Comparison of ENCODE assay signal across 25 cellular contexts in genomic region chr15:40545457-40545856, GRCh38. TPM values are rescaled to one million over a fixed set of nuclear protein-coding genes. Genes with fewer than 3 reads are reported as not detected.
DNase-seq lines count a peak whose midpoint lies in the region; ATAC-seq, FAIRE-seq and TF ChIP-seq lines count a peak whose summit lies in the region.
"Had no signal": no experiment of that assay in that cellular context is flagged by ENCODE, and none has a peak within 500 bp of the region (broad histone marks: within the 10 kb centered on the region; RNA-seq: fewer than 3 reads in every experiment).

No MANE protein-coding gene starts in this region.

- no peak overlapping the region for H3K27ac ChIP-seq in K562 (ENCODE audit: extremely low read depth, low read depth, low read length)
- no peak overlapping the region for H3K27ac ChIP-seq in pancreas
- H3K27ac ChIP-seq: 22Rv1, RWPE1, transverse colon had no signal

- no TSS peak for BruUV-seq in K562 (replicated peaks; lab: Mats Ljungman, UMichigan)

- H3K4me1 ChIP-seq in Loucy (ENCODE audit: insufficient read depth, low read length, poor library complexity, severe bottlenecking) (peaks cover 12% of the 10 kb centered on the region), K562 (replicated peaks in 1 of 2; ENCODE audit: control insufficient read depth in 2 of 2, insufficient read depth in 2 of 2, low read length in 2 of 2) (peaks cover 3 to 14% of the 10 kb centered on the region in 2 experiments; a peak in 3 of 5 replicates), pancreas (no peaks in the 10 kb centered on the region)

- peak overlapping the region; percentile 79 for H3K27ac Mint-ChIP-seq in stimulated activated naive B cell treated with anti-CD40 and anti-IgM and Interleukin-4, amounts not matched to agents 10 μg/mL and 1 μg/mL and 100 μg/mL, for 72 hours
- H3K27ac Mint-ChIP-seq in activated T-cell treated with anti-CD3 and anti-CD28 coated beads, Interleukin-2, amount 50 U/mL, for 24 hours = no peak overlapping the region
- H3K27ac Mint-ChIP-seq: mesothelial cell of epicardium, nephron had no signal

- no peaks in the 10 kb centered on the region for H4K20me1 ChIP-seq in Loucy (ENCODE audit: insufficient read depth, low read length, poor library complexity, severe bottlenecking)
- H4K20me1 ChIP-seq in K562 (replicated peaks; ENCODE audit: control insufficient read depth, insufficient read depth, low read length) = no peaks in the 10 kb centered on the region; the same call in 1 of the 2 replicates

- POLR2A ChIA-PET in K562 (lab: Yijun Ruan, JAX) = interaction anchor here (0.7 to 1.5 kb wide), 2 partner anchors 14 to 193 kb away, joined by 4 read pairs; no protein-coding TSS in a partner anchor

- no peak overlapping the region for H3K4me3 ChIP-seq in Loucy (ENCODE audit: low read length, poor library complexity, severe bottlenecking)
- H3K4me3 ChIP-seq in K562 = no peak overlapping the region
- H3K4me3 ChIP-seq in pancreas = no peak overlapping the region
- H3K4me3 ChIP-seq: transverse colon had no signal

- TF ChIP-seq EP300 in K562 (IDR thresholded peaks at IDR 0.05; ENCODE audit: low read length) = no peak

- peaks cover 3 to 5% of the 10 kb centered on the region in 2 donors for H3K9me3 Mint-ChIP-seq in stimulated activated naive B cell treated with anti-CD40 and anti-IgM and Interleukin-4, amounts not matched to agents 10 μg/mL and 1 μg/mL and 100 μg/mL, for 72 hours
- H3K9me3 Mint-ChIP-seq in activated T-cell treated with anti-CD3 and anti-CD28 coated beads, Interleukin-2, amount 50 U/mL, for 24 hours = no peaks in the 10 kb centered on the region
- H3K9me3 Mint-ChIP-seq: mesothelial cell of epicardium; nephron; stimulated activated naive CD8-positive, alpha-beta T cell treated with anti-CD3 and anti-CD28 coated beads, Interleukin-15, amount 100 ng/mL, for 72 hours had no signal

- CTCF ChIA-PET in K562 (lab: Yijun Ruan, JAX; ENCODE audit: low intra/inter-chr PET ratio) = no interaction called here

- H3K9me3 ChIP-seq in Loucy (ENCODE audit: insufficient read depth, low read depth, low read length) (no peaks in the 10 kb centered on the region), K562 (replicated peaks; ENCODE audit: control insufficient read depth, insufficient read depth, low read depth, low read length) (no peaks in the 10 kb centered on the region), pancreas (no peaks in the 10 kb centered on the region)
- H3K9me3 ChIP-seq: transverse colon had no signal

- H3F3A ChIP-seq in Loucy (ENCODE audit: low read depth) = no peaks in the 10 kb centered on the region

- no peaks in the 10 kb centered on the region for H3K27me3 ChIP-seq in Loucy (ENCODE audit: insufficient read depth, low read length, poor library complexity, severe bottlenecking)
- no peaks in the 10 kb centered on the region for H3K27me3 ChIP-seq in K562 (ENCODE audit: control insufficient read depth in 2 of 2, insufficient read depth in 2 of 2, low read length in 2 of 2)
- no peaks in the 10 kb centered on the region for H3K27me3 ChIP-seq in pancreas
- H3K27me3 ChIP-seq: transverse colon had no signal

- no peak overlapping the region for H3K4me2 ChIP-seq in Loucy (ENCODE audit: low read depth, low read length, poor library complexity, severe bottlenecking)
- no peak overlapping the region for H3K4me2 ChIP-seq in K562 (ENCODE audit: insufficient read depth, low read length)

- 8% methylated on average over 1 of the region's 1 CpG for WGBS in K562 (ENCODE audit: insufficient coverage, low coverage, missing lambda C conversion rate)
- 64 to 78% methylated on average over 1 of the region's 1 CpG for WGBS in pancreas, 2 donors

- H3K9me1 ChIP-seq in K562 (ENCODE audit: control insufficient read depth, insufficient read depth, low read length) = no peaks in the 10 kb centered on the region

- intact Hi-C loops in K562 (cut with micrococcal nuclease) = no loop called here
- intact Hi-C loops in pancreas (cut with DNase I) = no loop called here

- DNase-seq in DMS53 (lab: John Stamatoyannopoulos, UW) = peak; percentile 14
- no peak for DNase-seq in DMS53 treated with DMSO at 0.1 percent for 48 hours (lab: John Stamatoyannopoulos, UW; ENCODE audit: unreplicated experiment)
- DNase-seq in K562 (ENCODE audit: extremely low read depth in 1 of 4, low spot score in 3 of 4) = peak in 3 of 4 experiments; percentile 29 to 44 (median 31)
- no peak for DNase-seq in stimulated activated naive B cell treated with anti-CD40 and anti-IgM and Interleukin-4, amounts not matched to agents 10 μg/mL and 1 μg/mL and 100 μg/mL, for 72 hours
- no peak for DNase-seq in pancreas
- no peak for DNase-seq in NCI-H1694 treated with DMSO at 0.1 percent for 48 hours (lab: John Stamatoyannopoulos, UW)
- DNase-seq in activated T-cell treated with anti-CD3 and anti-CD28 coated beads, Interleukin-2, amount 50 U/mL, for 24 hours = no peak
- DNase-seq: activated CD4-positive, alpha-beta T cell treated with anti-CD3 and anti-CD28 coated beads, Interleukin-2, amount 50 U/mL, for 48 hours; activated naive CD4-positive, alpha-beta T cell treated with Interleukin-2 at 50 U/mL for 16 hours; central memory CD4-positive, alpha-beta T cell; GOT3; left colon; NCI-H146; NCI-H2227 treated with DMSO at 0.1 percent for 48 hours; NK-92 treated with Interleukin-12 subunit alpha and Interleukin-12 subunit beta, amount 100 ng/mL, for 24 hours; stimulated activated CD4-positive, alpha-beta T cell treated with anti-CD3 and anti-CD28 coated beads, Interleukin-1b, Interleukin-23, amount 100 ng/mL, for 48 hours; stimulated activated naive CD8-positive, alpha-beta T cell treated with anti-CD3 and anti-CD28 coated beads, Interleukin-15, amount 100 ng/mL, for 72 hours; T-helper 1 cell; transverse colon had no signal

- H3K9me2 ChIP-seq in Loucy (replicated peaks; ENCODE audit: low read depth, low read length) = no peaks in the 10 kb centered on the region

- in situ Hi-C loops in K562 (cut with MboI) = no loop called here

- TF ChIP-seq RAD21 in K562 (CRISPR knock-in tag; conservative IDR thresholded peaks at IDR 0.05 in 1 of 2, IDR thresholded peaks at IDR 0.05 in 1 of 2) = peak in 1 of 2 experiments; percentile 17; a peak in 1 of 4 replicates

- no peak overlapping the region for H2AFZ ChIP-seq in Loucy (ENCODE audit: low read length)
- H2AFZ ChIP-seq in K562 (ENCODE audit: low read depth, low read length) = no peak overlapping the region

- no peak for TF ChIP-seq POLR2A in K562 (conservative IDR thresholded peaks at IDR 0.05)

- TF ChIP-seq CTCF in Loucy (conservative IDR thresholded peaks at IDR 0.05; ENCODE audit: low read length) (peak; percentile 15; the same call in 1 of the 2 replicates), K562 (IDR thresholded peaks at IDR 0.05 in 2 of 3, conservative IDR thresholded peaks at IDR 0.05 in 1 of 3; ENCODE audit: insufficient read depth in 2 of 3, low read depth in 1 of 3, low read length in 3 of 3) (peak; percentile 38 to 51 (median 40); a peak in 4 of 6 replicates), pancreas (IDR thresholded peaks at IDR 0.05) (peak in 1 of 4 donors; percentile 0)

- H3K36me3 ChIP-seq in Loucy (ENCODE audit: insufficient read depth, low read length) (peaks cover 5% of the 10 kb centered on the region; the same call in 1 of the 2 replicates), K562 (ENCODE audit: control insufficient read depth, insufficient read depth, low read length) (peaks cover 28% of the 10 kb centered on the region; the same call in 2 of the 3 replicates), pancreas (no peaks in the 10 kb centered on the region)

- peak; percentile 37 for FAIRE-seq in K562 (lab: Jason Lieb, UNC)
- FAIRE-seq in pancreas (lab: Jason Lieb, UNC) = no peak

- H3K79me2 ChIP-seq in Loucy (ENCODE audit: insufficient read depth, low read length) (no peaks in the 10 kb centered on the region), K562 (ENCODE audit: control insufficient read depth, insufficient read depth, low read length) (no peaks in the 10 kb centered on the region)

- H3K9ac ChIP-seq in Loucy (ENCODE audit: low read depth, low read length, poor library complexity, severe bottlenecking) (no peak overlapping the region), K562 (ENCODE audit: insufficient read depth in 1 of 2, low read depth in 2 of 2, low read length in 2 of 2) (no peak overlapping the region)

- H3K4me3 Mint-ChIP-seq in stimulated activated naive B cell treated with anti-CD40 and anti-IgM and Interleukin-4, amounts not matched to agents 10 μg/mL and 1 μg/mL and 100 μg/mL, for 72 hours = no peak overlapping the region
- H3K4me3 Mint-ChIP-seq in activated T-cell treated with anti-CD3 and anti-CD28 coated beads, Interleukin-2, amount 50 U/mL, for 24 hours = no peak overlapping the region
- H3K4me3 Mint-ChIP-seq: mesothelial cell of epicardium; nephron; stimulated activated naive CD8-positive, alpha-beta T cell treated with anti-CD3 and anti-CD28 coated beads, Interleukin-15, amount 100 ng/mL, for 72 hours had no signal

- ATAC-seq in K562 (peak; percentile 77), pancreas (no peak)
- ATAC-seq in stimulated activated naive B cell treated with anti-CD40 and anti-IgM and Interleukin-4, amounts not matched to agents 10 μg/mL and 1 μg/mL and 100 μg/mL, for 72 hours (replicated peaks) = no peak
- ATAC-seq: esophagus mucosa; left colon; stimulated activated naive CD8-positive, alpha-beta T cell treated with anti-CD3 and anti-CD28 coated beads, Interleukin-15, amount 100 ng/mL, for 72 hours had no signal

- peaks cover 67 to 90% of the 10 kb centered on the region in 2 donors for H3K4me1 Mint-ChIP-seq in stimulated activated naive B cell treated with anti-CD40 and anti-IgM and Interleukin-4, amounts not matched to agents 10 μg/mL and 1 μg/mL and 100 μg/mL, for 72 hours
- peaks cover 2% of the 10 kb centered on the region for H3K4me1 Mint-ChIP-seq in activated T-cell treated with anti-CD3 and anti-CD28 coated beads, Interleukin-2, amount 50 U/mL, for 24 hours (ENCODE audit: low read depth)
- H3K4me1 Mint-ChIP-seq: mesothelial cell of epicardium had no signal

- no peaks in the 10 kb centered on the region for H3K27me3 Mint-ChIP-seq in stimulated activated naive B cell treated with anti-CD40 and anti-IgM and Interleukin-4, amounts not matched to agents 10 μg/mL and 1 μg/mL and 100 μg/mL, for 72 hours
- H3K27me3 Mint-ChIP-seq in activated T-cell treated with anti-CD3 and anti-CD28 coated beads, Interleukin-2, amount 50 U/mL, for 24 hours = no peaks in the 10 kb centered on the region
- H3K27me3 Mint-ChIP-seq: stimulated activated naive CD8-positive, alpha-beta T cell treated with anti-CD3 and anti-CD28 coated beads, Interleukin-15, amount 100 ng/mL, for 72 hours had no signal

- peaks cover 34 to 61% of the 10 kb centered on the region in 2 donors for H3K36me3 Mint-ChIP-seq in stimulated activated naive B cell treated with anti-CD40 and anti-IgM and Interleukin-4, amounts not matched to agents 10 μg/mL and 1 μg/mL and 100 μg/mL, for 72 hours
- peaks cover 34% of the 10 kb centered on the region for H3K36me3 Mint-ChIP-seq in activated T-cell treated with anti-CD3 and anti-CD28 coated beads, Interleukin-2, amount 50 U/mL, for 24 hours (ENCODE audit: low read depth)

RNA-seq across cellular contexts. Expression of gene CCDC32, which starts 19.4 kb away (rescaled TPM):
- total RNA-seq in K562 (2011; cell fraction: chromatin; rRNA removed; ENCODE audit: low replicate concordance) = 58.0 and 64.4 TPM in 2 replicates
- 36.7 and 40.0 TPM in 2 replicates for total RNA-seq in K562 (2011; cell fraction: nucleolus; rRNA removed)
- total RNA-seq in K562 (2011; cell fraction: nucleoplasm; rRNA removed) = 34.5 and 52.4 TPM in 2 replicates
- total RNA-seq in K562 (2014; rRNA removed) (22.2 and 26.8 TPM in 2 replicates), K562 (2014; rRNA removed; fragmentation: Illumina TruSeq; extraction: Trizol) (53.3 and 75.6 TPM in 2 replicates), K562 (2015; rRNA removed; fragmentation: Illumina TruSeq; extraction: Trizol) (21.6 and 30.7 TPM in 2 replicates), K562 (2021) (33.8 and 38.0 TPM in 2 replicates), pancreas (10 to 100 TPM; 13.5 to 22.6 (median 16.1) TPM)
- polyA plus RNA-seq in K562 (2011; rRNA removed) (34.7 and 37.0 TPM in 2 replicates), K562 (2014; fragmentation: Illumina TruSeq; extraction: Trizol) (28.5 and 34.1 TPM in 2 replicates), K562 (2014; fragmentation: Nextera tagmentation; extraction: Ambion mirVana) (10 to 100 TPM; 54.4 to 94.8 TPM), K562 (2014; rRNA removed) (35.3 and 37.1 TPM in 2 replicates), pancreas (10 to 100 TPM; 14.3 to 20.8 TPM)
- 14.8 and 23.9 TPM in 2 replicates for polyA plus RNA-seq in K562 (2011; cell fraction: cytosol; rRNA removed)
- polyA plus RNA-seq in K562 (2011; cell fraction: nucleus; rRNA removed) = 8.3 and 17.2 TPM in 2 replicates
- 38.8 and 49.7 TPM in 2 replicates for polyA plus RNA-seq in K562 (2012)
- 31.1 and 44.8 TPM in 2 replicates for polyA minus RNA-seq in K562 (2011; rRNA and poly(A)+ RNA removed)
- polyA minus RNA-seq in K562 (2011; cell fraction: cytosol; rRNA and poly(A)+ RNA removed) = 5.4 and 8.2 TPM in 2 replicates
- 7.5 and 29.2 TPM in 2 replicates for polyA minus RNA-seq in K562 (2011; cell fraction: nucleus; rRNA and poly(A)+ RNA removed)

RNA-seq across cellular contexts. Expression of gene RPUSD2, which starts 23.6 kb away (rescaled TPM):
- 5.8 and 12.4 TPM in 2 replicates for total RNA-seq in K562 (2011; cell fraction: chromatin; rRNA removed; ENCODE audit: low replicate concordance)
- 17.1 and 22.7 TPM in 2 replicates for total RNA-seq in K562 (2011; cell fraction: nucleolus; rRNA removed)
- total RNA-seq in K562 (2011; cell fraction: nucleoplasm; rRNA removed) = 12.1 and 12.4 TPM in 2 replicates
- total RNA-seq in K562 (2014; rRNA removed) (23.4 and 36.8 TPM in 2 replicates), K562 (2014; rRNA removed; fragmentation: Illumina TruSeq; extraction: Trizol) (10.0 and 14.3 TPM in 2 replicates), K562 (2015; rRNA removed; fragmentation: Illumina TruSeq; extraction: Trizol) (17.5 and 18.6 TPM in 2 replicates), K562 (2021) (24.0 and 30.2 TPM in 2 replicates), pancreas (1 to 10 TPM; 1.9 to 4.3 (median 3.1) TPM)
- polyA plus RNA-seq in K562 (2011; rRNA removed) (11.2 and 13.0 TPM in 2 replicates), K562 (2014; fragmentation: Illumina TruSeq; extraction: Trizol) (13.6 and 13.7 TPM in 2 replicates), K562 (2014; fragmentation: Nextera tagmentation; extraction: Ambion mirVana) (1 to 10 TPM; 3.7 to 5.0 TPM), K562 (2014; rRNA removed) (19.6 and 20.5 TPM in 2 replicates), pancreas (1 to 10 TPM; 4.4 to 9.7 TPM)
- 11.7 and 20.8 TPM in 2 replicates for polyA plus RNA-seq in K562 (2011; cell fraction: cytosol; rRNA removed)
- polyA plus RNA-seq in K562 (2011; cell fraction: nucleus; rRNA removed) = 10.8 and 14.7 TPM in 2 replicates
- 9.7 and 17.2 TPM in 2 replicates for polyA plus RNA-seq in K562 (2012)
- polyA minus RNA-seq in K562 (2011; rRNA and poly(A)+ RNA removed) = 14.4 and 16.9 TPM in 2 replicates
- polyA minus RNA-seq in K562 (2011; cell fraction: cytosol; rRNA and poly(A)+ RNA removed) = 11.1 and 12.7 TPM in 2 replicates
- polyA minus RNA-seq in K562 (2011; cell fraction: nucleus; rRNA and poly(A)+ RNA removed) = 9.4 and 12.4 TPM in 2 replicates

RNA-seq across cellular contexts. Expression of gene KNL1, which starts 48.6 kb away (rescaled TPM):
- 23.6 and 133 TPM in 2 replicates for total RNA-seq in K562 (2011; cell fraction: chromatin; rRNA removed; ENCODE audit: low replicate concordance)
- 10.0 and 22.1 TPM in 2 replicates for total RNA-seq in K562 (2011; cell fraction: nucleolus; rRNA removed)
- total RNA-seq in K562 (2011; cell fraction: nucleoplasm; rRNA removed) = 29.4 and 37.6 TPM in 2 replicates
- 29.2 and 30.7 TPM in 2 replicates for total RNA-seq in K562 (2014; rRNA removed)
- 62.1 and 74.1 TPM in 2 replicates for total RNA-seq in K562 (2014; rRNA removed; fragmentation: Illumina TruSeq; extraction: Trizol)
- total RNA-seq in K562 (2015; rRNA removed; fragmentation: Illumina TruSeq; extraction: Trizol) = 58.8 and 65.4 TPM in 2 replicates
- 32.1 and 34.8 TPM in 2 replicates for total RNA-seq in K562 (2021)
- 29.8 and 34.6 TPM in 2 replicates for polyA plus RNA-seq in K562 (2011; rRNA removed)
- 3.7 and 12.4 TPM in 2 replicates for polyA plus RNA-seq in K562 (2011; cell fraction: cytosol; rRNA removed)
- polyA plus RNA-seq in K562 (2011; cell fraction: nucleus; rRNA removed) = 12.0 and 18.2 TPM in 2 replicates
- polyA plus RNA-seq in K562 (2012) = 16.4 and 19.6 TPM in 2 replicates
- polyA plus RNA-seq in K562 (2014; fragmentation: Illumina TruSeq; extraction: Trizol) = 35.5 and 43.7 TPM in 2 replicates
- 10 to 100 TPM; 14.5 to 17.9 TPM for polyA plus RNA-seq in K562 (2014; fragmentation: Nextera tagmentation; extraction: Ambion mirVana)
- 16.5 and 52.8 TPM in 2 replicates for polyA plus RNA-seq in K562 (2014; rRNA removed)
- 103 and 127 TPM in 2 replicates for polyA minus RNA-seq in K562 (2011; rRNA and poly(A)+ RNA removed)
- 27.7 and 28.9 TPM in 2 replicates for polyA minus RNA-seq in K562 (2011; cell fraction: cytosol; rRNA and poly(A)+ RNA removed)
- 21.1 and 45.1 TPM in 2 replicates for polyA minus RNA-seq in K562 (2011; cell fraction: nucleus; rRNA and poly(A)+ RNA removed)
- under 1 TPM; 0.04 to 0.90 (median 0.35) TPM for total RNA-seq in pancreas
- polyA plus RNA-seq in pancreas = under 1 TPM; 0.02 to 0.11 TPM

Comparison
In these comparisons a context has a peak if more than half of its experiments do, and no peak if none do; other contexts are left out.
1. DNase-seq: peak in DMS53 (single experiment) and K562 (3 of 4); none in DMS53 treated with DMSO at 0.1 percent for 48 hours (single experiment), stimulated activated naive B cell treated with anti-CD40 and anti-IgM and Interleukin-4, amounts not matched to agents 10 μg/mL and 1 μg/mL and 100 μg/mL, for 72 hours (single experiment), pancreas (0 of 6), NCI-H1694 treated with DMSO at 0.1 percent for 48 hours (single experiment) and activated T-cell treated with anti-CD3 and anti-CD28 coated beads, Interleukin-2, amount 50 U/mL, for 24 hours (single experiment).
2. RNA of gene KNL1, which starts 48.6 kb away (total RNA-seq): 10.0 to 133 TPM in K562; 0.04 to 0.90 TPM in pancreas; every median in the first group is over 4 times any median in the second.